In the genomic region with DNA sequence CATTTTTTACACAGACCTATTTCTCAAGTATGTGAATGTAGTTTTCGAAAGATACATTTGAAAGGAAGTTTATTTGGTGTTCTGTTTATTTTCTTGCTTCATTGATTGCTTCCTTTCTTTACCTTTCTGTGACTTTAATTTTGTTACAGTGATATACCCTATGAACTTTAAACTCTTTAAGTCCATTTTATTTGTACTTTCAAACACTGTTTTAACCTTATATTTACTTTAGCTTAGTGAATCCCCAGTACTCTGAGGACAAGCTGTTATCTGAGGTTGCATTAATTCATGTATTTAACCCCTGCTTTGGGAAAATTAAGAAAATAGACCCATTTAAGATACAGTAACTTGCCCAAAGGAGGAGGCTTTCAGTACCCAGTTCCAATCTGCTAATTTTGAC, we compare ENCODE assay signal across 1 cellular context.
TF ChIP-seq lines count a peak whose summit lies in the region.

No MANE protein-coding gene starts in this region.

TF ChIP-seq in HepG2, 621 proteins besides CTCF, POLR2A, EP300 and RAD21 (continued from another document and continues in another):
- TF ChIP-seq ZNF646 (CRISPR knock-in tag; IDR thresholded peaks at IDR 0.05) (no peak), ZNF616 (CRISPR knock-in tag; IDR thresholded peaks at IDR 0.05; ENCODE audit: low read depth) (no peak), KLF15 (CRISPR knock-in tag; IDR thresholded peaks at IDR 0.05; ENCODE audit: borderline replicate concordance) (no peak), HCFC1 (IDR thresholded peaks at IDR 0.05; ENCODE audit: low read depth, low read length) (no peak), LRRFIP1 (CRISPR knock-in tag; conservative IDR thresholded peaks at IDR 0.05) (no peak), ZNF207 (IDR thresholded peaks at IDR 0.05; ENCODE audit: borderline replicate concordance) (no peak), ETV5 (CRISPR knock-in tag; IDR thresholded peaks at IDR 0.05; ENCODE audit: borderline replicate concordance) (no peak), JUNB (CRISPR knock-in tag; IDR thresholded peaks at IDR 0.05; ENCODE audit: borderline replicate concordance) (no peak), NFYB (CRISPR knock-in tag; IDR thresholded peaks at IDR 0.05) (no peak), ZNF180 (CRISPR knock-in tag; IDR thresholded peaks at IDR 0.05; ENCODE audit: borderline replicate concordance, low read depth) (no peak), ELF3 (CRISPR knock-in tag; IDR thresholded peaks at IDR 0.05) (peak; percentile 81), ZNF510 (CRISPR knock-in tag; IDR thresholded peaks at IDR 0.05; ENCODE audit: low read depth) (peak; percentile 40; the same call in 1 of the 2 replicates), MXD4 (CRISPR knock-in tag; IDR thresholded peaks at IDR 0.05) (no peak), GLI4 (CRISPR knock-in tag; IDR thresholded peaks at IDR 0.05; ENCODE audit: borderline replicate concordance) (no peak), ZNF570 (CRISPR knock-in tag; IDR thresholded peaks at IDR 0.05; ENCODE audit: borderline replicate concordance) (no peak), MNT (IDR thresholded peaks at IDR 0.05) (no peak), MIER3 (CRISPR knock-in tag; IDR thresholded peaks at IDR 0.05; ENCODE audit: borderline replicate concordance) (peak; percentile 28; the same call in 1 of the 2 replicates), ZNF878 (CRISPR knock-in tag; IDR thresholded peaks at IDR 0.05) (peak; percentile 47; the same call in 1 of the 2 replicates), U2AF2 (IDR thresholded peaks at IDR 0.05; ENCODE audit: low read depth, low read length) (no peak), ATF5 (CRISPR knock-in tag; IDR thresholded peaks at IDR 0.05; ENCODE audit: low read depth) (no peak), ZNF746 (CRISPR knock-in tag; IDR thresholded peaks at IDR 0.05) (no peak), MTA1 (CRISPR knock-in tag; IDR thresholded peaks at IDR 0.05; ENCODE audit: borderline replicate concordance) (no peak; the same call in 1 of the 2 replicates), ZNF768 (CRISPR knock-in tag; IDR thresholded peaks at IDR 0.05) (no peak), HINFP (CRISPR knock-in tag; IDR thresholded peaks at IDR 0.05; ENCODE audit: low read depth) (no peak), ZFY (CRISPR knock-in tag; IDR thresholded peaks at IDR 0.05) (no peak)
- TF ChIP-seq, protein P1, sequence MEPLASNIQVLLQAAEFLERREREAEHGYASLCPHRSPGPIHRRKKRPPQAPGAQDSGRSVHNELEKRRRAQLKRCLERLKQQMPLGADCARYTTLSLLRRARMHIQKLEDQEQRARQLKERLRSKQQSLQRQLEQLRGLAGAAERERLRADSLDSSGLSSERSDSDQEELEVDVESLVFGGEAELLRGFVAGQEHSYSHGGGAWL (CRISPR knock-in tag; IDR thresholded peaks at IDR 0.05): no peak
- TF ChIP-seq, protein P2, sequence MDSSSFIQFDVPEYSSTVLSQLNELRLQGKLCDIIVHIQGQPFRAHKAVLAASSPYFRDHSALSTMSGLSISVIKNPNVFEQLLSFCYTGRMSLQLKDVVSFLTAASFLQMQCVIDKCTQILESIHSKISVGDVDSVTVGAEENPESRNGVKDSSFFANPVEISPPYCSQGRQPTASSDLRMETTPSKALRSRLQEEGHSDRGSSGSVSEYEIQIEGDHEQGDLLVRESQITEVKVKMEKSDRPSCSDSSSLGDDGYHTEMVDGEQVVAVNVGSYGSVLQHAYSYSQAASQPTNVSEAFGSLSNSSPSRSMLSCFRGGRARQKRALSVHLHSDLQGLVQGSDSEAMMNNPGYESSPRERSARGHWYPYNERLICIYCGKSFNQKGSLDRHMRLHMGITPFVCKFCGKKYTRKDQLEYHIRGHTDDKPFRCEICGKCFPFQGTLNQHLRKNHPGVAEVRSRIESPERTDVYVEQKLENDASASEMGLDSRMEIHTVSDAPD (CRISPR knock-in tag; IDR thresholded peaks at IDR 0.05): no peak
- TF ChIP-seq, protein P3, sequence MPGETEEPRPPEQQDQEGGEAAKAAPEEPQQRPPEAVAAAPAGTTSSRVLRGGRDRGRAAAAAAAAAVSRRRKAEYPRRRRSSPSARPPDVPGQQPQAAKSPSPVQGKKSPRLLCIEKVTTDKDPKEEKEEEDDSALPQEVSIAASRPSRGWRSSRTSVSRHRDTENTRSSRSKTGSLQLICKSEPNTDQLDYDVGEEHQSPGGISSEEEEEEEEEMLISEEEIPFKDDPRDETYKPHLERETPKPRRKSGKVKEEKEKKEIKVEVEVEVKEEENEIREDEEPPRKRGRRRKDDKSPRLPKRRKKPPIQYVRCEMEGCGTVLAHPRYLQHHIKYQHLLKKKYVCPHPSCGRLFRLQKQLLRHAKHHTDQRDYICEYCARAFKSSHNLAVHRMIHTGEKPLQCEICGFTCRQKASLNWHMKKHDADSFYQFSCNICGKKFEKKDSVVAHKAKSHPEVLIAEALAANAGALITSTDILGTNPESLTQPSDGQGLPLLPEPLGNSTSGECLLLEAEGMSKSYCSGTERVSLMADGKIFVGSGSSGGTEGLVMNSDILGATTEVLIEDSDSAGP (CRISPR knock-in tag; IDR thresholded peaks at IDR 0.05; ENCODE audit: borderline replicate concordance): no peak
- TF ChIP-seq, protein P4, sequence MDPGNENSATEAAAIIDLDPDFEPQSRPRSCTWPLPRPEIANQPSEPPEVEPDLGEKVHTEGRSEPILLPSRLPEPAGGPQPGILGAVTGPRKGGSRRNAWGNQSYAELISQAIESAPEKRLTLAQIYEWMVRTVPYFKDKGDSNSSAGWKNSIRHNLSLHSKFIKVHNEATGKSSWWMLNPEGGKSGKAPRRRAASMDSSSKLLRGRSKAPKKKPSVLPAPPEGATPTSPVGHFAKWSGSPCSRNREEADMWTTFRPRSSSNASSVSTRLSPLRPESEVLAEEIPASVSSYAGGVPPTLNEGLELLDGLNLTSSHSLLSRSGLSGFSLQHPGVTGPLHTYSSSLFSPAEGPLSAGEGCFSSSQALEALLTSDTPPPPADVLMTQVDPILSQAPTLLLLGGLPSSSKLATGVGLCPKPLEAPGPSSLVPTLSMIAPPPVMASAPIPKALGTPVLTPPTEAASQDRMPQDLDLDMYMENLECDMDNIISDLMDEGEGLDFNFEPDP (CRISPR knock-in tag; conservative IDR thresholded peaks at IDR 0.05): no peak
- TF ChIP-seq, protein P5, sequence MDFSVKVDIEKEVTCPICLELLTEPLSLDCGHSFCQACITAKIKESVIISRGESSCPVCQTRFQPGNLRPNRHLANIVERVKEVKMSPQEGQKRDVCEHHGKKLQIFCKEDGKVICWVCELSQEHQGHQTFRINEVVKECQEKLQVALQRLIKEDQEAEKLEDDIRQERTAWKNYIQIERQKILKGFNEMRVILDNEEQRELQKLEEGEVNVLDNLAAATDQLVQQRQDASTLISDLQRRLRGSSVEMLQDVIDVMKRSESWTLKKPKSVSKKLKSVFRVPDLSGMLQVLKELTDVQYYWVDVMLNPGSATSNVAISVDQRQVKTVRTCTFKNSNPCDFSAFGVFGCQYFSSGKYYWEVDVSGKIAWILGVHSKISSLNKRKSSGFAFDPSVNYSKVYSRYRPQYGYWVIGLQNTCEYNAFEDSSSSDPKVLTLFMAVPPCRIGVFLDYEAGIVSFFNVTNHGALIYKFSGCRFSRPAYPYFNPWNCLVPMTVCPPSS (IDR thresholded peaks at IDR 0.05): no peak
- TF ChIP-seq, protein P6, sequence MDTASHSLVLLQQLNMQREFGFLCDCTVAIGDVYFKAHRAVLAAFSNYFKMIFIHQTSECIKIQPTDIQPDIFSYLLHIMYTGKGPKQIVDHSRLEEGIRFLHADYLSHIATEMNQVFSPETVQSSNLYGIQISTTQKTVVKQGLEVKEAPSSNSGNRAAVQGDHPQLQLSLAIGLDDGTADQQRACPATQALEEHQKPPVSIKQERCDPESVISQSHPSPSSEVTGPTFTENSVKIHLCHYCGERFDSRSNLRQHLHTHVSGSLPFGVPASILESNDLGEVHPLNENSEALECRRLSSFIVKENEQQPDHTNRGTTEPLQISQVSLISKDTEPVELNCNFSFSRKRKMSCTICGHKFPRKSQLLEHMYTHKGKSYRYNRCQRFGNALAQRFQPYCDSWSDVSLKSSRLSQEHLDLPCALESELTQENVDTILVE (CRISPR knock-in tag; IDR thresholded peaks at IDR 0.05): no peak; the same call in 1 of the 2 replicates
- TF ChIP-seq, protein P7, sequence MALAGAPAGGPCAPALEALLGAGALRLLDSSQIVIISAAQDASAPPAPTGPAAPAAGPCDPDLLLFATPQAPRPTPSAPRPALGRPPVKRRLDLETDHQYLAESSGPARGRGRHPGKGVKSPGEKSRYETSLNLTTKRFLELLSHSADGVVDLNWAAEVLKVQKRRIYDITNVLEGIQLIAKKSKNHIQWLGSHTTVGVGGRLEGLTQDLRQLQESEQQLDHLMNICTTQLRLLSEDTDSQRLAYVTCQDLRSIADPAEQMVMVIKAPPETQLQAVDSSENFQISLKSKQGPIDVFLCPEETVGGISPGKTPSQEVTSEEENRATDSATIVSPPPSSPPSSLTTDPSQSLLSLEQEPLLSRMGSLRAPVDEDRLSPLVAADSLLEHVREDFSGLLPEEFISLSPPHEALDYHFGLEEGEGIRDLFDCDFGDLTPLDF (CRISPR knock-in tag; IDR thresholded peaks at IDR 0.05): no peak; the same call in 1 of the 2 replicates
